17 cellular contexts compared by ENCODE assay signal in the genomic region with DNA sequence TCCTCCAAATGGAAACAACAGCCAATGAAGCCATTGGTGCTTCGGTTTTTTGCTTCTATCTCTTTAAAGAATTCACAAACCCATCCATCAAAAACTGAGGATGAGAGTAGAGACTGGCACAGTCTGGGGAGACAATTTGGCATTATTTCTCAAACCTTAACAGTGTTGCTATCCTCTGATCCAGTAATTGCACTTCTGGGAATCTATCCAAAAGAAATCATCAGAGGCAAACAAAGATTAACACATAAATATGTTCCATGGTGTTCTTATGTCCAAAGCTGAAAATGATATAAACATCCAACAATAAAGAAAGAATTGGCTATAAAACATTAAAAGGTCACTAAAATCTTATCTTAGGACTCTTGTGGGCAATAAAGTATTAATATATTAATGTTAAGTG. TPM values are rescaled to one million over a fixed set of nuclear protein-coding genes. Genes with fewer than 3 reads are reported as not detected.
DNase-seq lines count a peak whose midpoint lies in the region; ATAC-seq and TF ChIP-seq lines count a peak whose summit lies in the region.
"Had no signal": no experiment of that assay in that cellular context is flagged by ENCODE, and none has a peak within 500 bp of the region (broad histone marks: within the 10 kb centered on the region; RNA-seq: fewer than 3 reads in every experiment).

No MANE protein-coding gene starts in this region.

- DNase-seq in NCI-H2171 treated with DMSO at 0.1 percent for 48 hours (lab: John Stamatoyannopoulos, UW) = peak; percentile 7
- no peak for DNase-seq in NCI-H2171 (lab: John Stamatoyannopoulos, UW)
- DNase-seq in mesothelial cell of epicardium (ENCODE audit: low spot score in 2 of 2, unreplicated experiment in 2 of 2) = no peak
- no peak for DNase-seq in uterus
- no peak for DNase-seq in NCI-H187 treated with DMSO at 0.1 percent for 48 hours (lab: John Stamatoyannopoulos, UW)
- DNase-seq in progenitor cell of endocrine pancreas (ENCODE audit: low spot score, unreplicated experiment) = no peak
- DNase-seq in activated T-cell treated with anti-CD3 and anti-CD28 coated beads, Interleukin-2, amount 50 U/mL, for 4 hours = no peak
- DNase-seq: erythroblast, heart right ventricle, natural killer cell had no signal

- H3K27ac Mint-ChIP-seq in mesothelial cell of epicardium (peak overlapping the region; percentile 58), progenitor cell of endocrine pancreas (no peak overlapping the region)
- H3K27ac Mint-ChIP-seq: natural killer cell had no signal

- H3K27me3 ChIP-seq in uterus = no peaks in the 10 kb centered on the region
- H3K27me3 ChIP-seq: heart right ventricle had no signal

- no peaks in the 10 kb centered on the region for H3K9me3 ChIP-seq in uterus
- H3K9me3 ChIP-seq: A549, heart right ventricle had no signal

- H3K27me3 Mint-ChIP-seq in mesothelial cell of epicardium (ENCODE audit: low read depth) (peaks cover 44% of the 10 kb centered on the region), progenitor cell of endocrine pancreas (peaks cover 29% of the 10 kb centered on the region)
- H3K27me3 Mint-ChIP-seq in activated T-cell treated with anti-CD3 and anti-CD28 coated beads, Interleukin-2, amount 50 U/mL, for 4 hours (ENCODE audit: low read depth) = peaks cover 13% of the 10 kb centered on the region

- intact Hi-C loops in uterus (cut with DNase I; ENCODE audit: low total_unique reads) = no loop called here

- no peak for ATAC-seq in activated T-cell treated with anti-CD3 and anti-CD28 coated beads, Interleukin-2, amount 50 U/mL, for 4 hours
- ATAC-seq: A549, natural killer cell had no signal

- no peaks in the 10 kb centered on the region for H3K36me3 ChIP-seq in uterus
- H3K36me3 ChIP-seq: heart right ventricle had no signal

- peaks cover 35% of the 10 kb centered on the region for H3K4me1 Mint-ChIP-seq in mesothelial cell of epicardium
- no peaks in the 10 kb centered on the region for H3K4me1 Mint-ChIP-seq in progenitor cell of endocrine pancreas (ENCODE audit: low read depth)
- no peaks in the 10 kb centered on the region for H3K4me1 Mint-ChIP-seq in activated T-cell treated with anti-CD3 and anti-CD28 coated beads, Interleukin-2, amount 50 U/mL, for 4 hours (ENCODE audit: low read depth)
- H3K4me1 Mint-ChIP-seq: natural killer cell had no signal

- TF ChIP-seq POLR2A in uterus (IDR thresholded peaks at IDR 0.05) = no peak

- H3K4me3 ChIP-seq in uterus = no peak overlapping the region
- H3K4me3 ChIP-seq: A549, heart right ventricle, lung had no signal

- TF ChIP-seq CTCF in VCaP (conservative IDR thresholded peaks at IDR 0.05) (no peak), mesothelial cell of epicardium (IDR thresholded peaks at IDR 0.05; ENCODE audit: unreplicated experiment) (no peak), uterus (IDR thresholded peaks at IDR 0.05) (no peak), progenitor cell of endocrine pancreas (IDR thresholded peaks at IDR 0.05; ENCODE audit: unreplicated experiment) (no peak)

- no peaks in the 10 kb centered on the region for H3K9me3 Mint-ChIP-seq in mesothelial cell of epicardium
- H3K9me3 Mint-ChIP-seq in progenitor cell of endocrine pancreas (ENCODE audit: low read depth) = no peaks in the 10 kb centered on the region
- H3K9me3 Mint-ChIP-seq in activated T-cell treated with anti-CD3 and anti-CD28 coated beads, Interleukin-2, amount 50 U/mL, for 4 hours = no peaks in the 10 kb centered on the region
- H3K9me3 Mint-ChIP-seq: natural killer cell had no signal

- H3K36me3 Mint-ChIP-seq in mesothelial cell of epicardium (no peaks in the 10 kb centered on the region), progenitor cell of endocrine pancreas (ENCODE audit: insufficient read depth) (no peaks in the 10 kb centered on the region)
- H3K36me3 Mint-ChIP-seq in activated T-cell treated with anti-CD3 and anti-CD28 coated beads, Interleukin-2, amount 50 U/mL, for 4 hours (ENCODE audit: insufficient read depth) = no peaks in the 10 kb centered on the region
- H3K36me3 Mint-ChIP-seq: natural killer cell had no signal

- H3K27ac ChIP-seq in VCaP (peak overlapping the region; percentile 70), uterus (peak overlapping the region; percentile 15 to 46)
- H3K27ac ChIP-seq: A549, C4-2B, KMS-11 had no signal

- H3K4me1 ChIP-seq in uterus = peaks cover 6% of the 10 kb centered on the region in 2 donors
- H3K4me1 ChIP-seq: A549 had no signal

- H3K4me3 Mint-ChIP-seq in mesothelial cell of epicardium = no peak overlapping the region
- no peak overlapping the region for H3K4me3 Mint-ChIP-seq in progenitor cell of endocrine pancreas (ENCODE audit: low read depth)
- H3K4me3 Mint-ChIP-seq in activated T-cell treated with anti-CD3 and anti-CD28 coated beads, Interleukin-2, amount 50 U/mL, for 4 hours = no peak overlapping the region
- H3K4me3 Mint-ChIP-seq: natural killer cell had no signal

RNA-seq across cellular contexts. Expression of gene REEP1, which starts 35.1 kb away (rescaled TPM):
- total RNA-seq in mesothelial cell of epicardium (1.1 to 1.9 TPM (median 1.8 TPM) in 3 replicates), uterus (10 to 100 TPM in 3 of 4 donors, 1 to 10 TPM in 1; 9.7 to 24.5 (median 13.4) TPM), progenitor cell of endocrine pancreas (12.0 and 14.2 TPM in 2 replicates)
- under 1 TPM in 2 of 3 donors, not detected in 1; 0.13 to 0.35 TPM for total RNA-seq in activated T-cell treated with anti-CD3 and anti-CD28 coated beads, Interleukin-2, amount 50 U/mL, for 4 hours
- total RNA-seq: HT-29, NCI-H460 had no signal
